In genomic region chr6:15329154-15329781, GRCh38 we compare ENCODE assay signal across 8 cellular contexts.
DNase-seq lines count a peak whose midpoint lies in the region; ATAC-seq and TF ChIP-seq lines count a peak whose summit lies in the region.

No MANE protein-coding gene starts in this region.

- H3K27ac ChIP-seq in left lung: no peak overlapping the region

- no peaks in the 10 kb centered on the region for H3K36me3 ChIP-seq in left lung

- peak; percentile 92 for DNase-seq in AG20443 (ENCODE audit: low spot score)
- peak; percentile 18 for DNase-seq in LoVo (ENCODE audit: low spot score)
- peak; percentile 90 for DNase-seq in amniotic epithelial cell (ENCODE audit: low read depth)
- no peak for DNase-seq in left lung
- no peak for DNase-seq in left colon

- peaks cover 29 to 68% of the 10 kb centered on the region in 2 donors for H3K4me1 ChIP-seq in left lung

- H3K4me3 ChIP-seq in left lung: no peak overlapping the region

- no peaks in the 10 kb centered on the region for H3K27me3 ChIP-seq in left lung

- intact Hi-C loops in left lung (cut with DNase I): no loop called here
- intact Hi-C loops in left colon (cut with DNase I, micrococcal nuclease): no loop called here

- no peaks in the 10 kb centered on the region for H3K9me3 ChIP-seq in left lung

- peak; percentile 68 for ATAC-seq in left lung
- ATAC-seq in HG03095 (IDR thresholded peaks at IDR 0.05; ENCODE audit: unreplicated experiment): no peak
- ATAC-seq in HG03108 (IDR thresholded peaks at IDR 0.05; ENCODE audit: unreplicated experiment): no peak
- no peak for ATAC-seq in HG02938 (IDR thresholded peaks at IDR 0.05; ENCODE audit: unreplicated experiment)
- no peak for ATAC-seq in left colon

- no peak for TF ChIP-seq CTCF in left lung (IDR thresholded peaks at IDR 0.05)

Comparison
In these comparisons a context has a peak if more than half of its experiments do, and no peak if none do; other contexts are left out.
1. DNase-seq: peak in AG20443 (single experiment), LoVo (single experiment) and amniotic epithelial cell (single experiment); none in left lung (0 of 2) and left colon (0 of 2).